Comparison of ENCODE assay signal across 17 cellular contexts in the genomic region with DNA sequence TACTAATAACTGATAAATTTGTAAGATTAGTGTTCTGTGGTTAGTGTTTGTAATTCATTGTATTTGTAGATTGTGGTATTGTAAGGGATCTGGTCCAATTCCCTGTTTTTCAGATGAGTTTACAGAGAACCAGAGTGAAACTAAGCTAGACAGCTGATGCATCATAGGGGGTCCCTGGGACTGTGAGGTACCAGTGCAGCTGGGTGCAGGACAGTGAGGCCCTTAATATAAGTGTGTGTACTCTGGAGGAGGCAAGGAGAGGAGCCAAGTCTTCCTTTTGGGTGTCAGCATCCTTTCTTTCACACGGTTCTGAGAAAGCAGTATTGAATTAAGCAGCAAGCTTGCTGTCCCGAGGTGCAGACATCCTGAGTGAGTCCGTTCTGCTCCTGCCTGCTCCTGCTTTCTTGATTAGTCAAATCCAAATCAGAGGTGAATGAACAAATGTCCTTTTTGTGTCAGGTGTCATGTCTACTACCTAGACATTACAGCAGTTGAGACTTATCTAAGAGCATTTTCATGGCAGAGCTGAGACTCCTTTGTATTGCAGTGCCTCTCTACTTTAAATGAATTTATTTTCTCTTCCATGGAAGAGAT. TPM values are rescaled to one million over a fixed set of nuclear protein-coding genes. Genes with fewer than 3 reads are reported as not detected.
DNase-seq lines count a peak whose midpoint lies in the region; FAIRE-seq and TF ChIP-seq lines count a peak whose summit lies in the region.
"Had no signal": no experiment of that assay in that cellular context is flagged by ENCODE, and none has a peak within 500 bp of the region (broad histone marks: within the 10 kb centered on the region; RNA-seq: fewer than 3 reads in every experiment).

No MANE protein-coding gene starts in this region.

- peaks cover 76% of the 10 kb centered on the region for H3K4me1 Mint-ChIP-seq in nephron
- peaks cover 25% of the 10 kb centered on the region for H3K4me1 Mint-ChIP-seq in type B pancreatic cell (ENCODE audit: unreplicated experiment)

- intact Hi-C loops in esophagus muscularis mucosa (cut with DNase I) = no loop called here

- TF ChIP-seq CTCF in nephron (IDR thresholded peaks at IDR 0.05; ENCODE audit: unreplicated experiment in 3 of 3) (no peak), type B pancreatic cell (conservative IDR thresholded peaks at IDR 0.05) (no peak), esophagus muscularis mucosa (IDR thresholded peaks at IDR 0.05) (no peak)

- FAIRE-seq in H54 (lab: Jason Lieb, UNC) = peak; percentile 76
- FAIRE-seq: K562 had no signal

- H3K9me3 ChIP-seq in esophagus muscularis mucosa = peaks cover 0 to 4% (median 0%) of the 10 kb centered on the region in 4 donors
- H3K9me3 ChIP-seq: colonic mucosa had no signal

- TF ChIP-seq EP300 in esophagus muscularis mucosa (IDR thresholded peaks at IDR 0.05) = no peak

- 40% methylated on average over 3 of the region's 3 CpGs for WGBS in esophagus muscularis mucosa

- peaks cover 98% of the 10 kb centered on the region for H3K79me2 ChIP-seq in ACC112 (ENCODE audit: control insufficient read depth, insufficient read depth, low read length, unreplicated experiment)

- peak overlapping the region; percentile 65 for H3K4me3 ChIP-seq in ACC112 (ENCODE audit: low read depth, low read length)
- peak overlapping the region in 1 of 4 donors; percentile 6 for H3K4me3 ChIP-seq in esophagus muscularis mucosa
- H3K4me3 ChIP-seq: BLaER1, colonic mucosa, K562, upper lobe of left lung had no signal

- H3K27ac ChIP-seq in ACC112 (ENCODE audit: low read depth, low read length) (peak overlapping the region; percentile 89), esophagus muscularis mucosa (replicated peaks in 1 of 4) (peak overlapping the region in 2 of 4 donors; percentile 15 to 54)
- H3K27ac ChIP-seq: BLaER1, colonic mucosa had no signal

- H3K36me3 Mint-ChIP-seq in nephron (ENCODE audit: low read depth) (peaks cover 32% of the 10 kb centered on the region), type B pancreatic cell (peaks cover 9% of the 10 kb centered on the region)

- H3K9me3 Mint-ChIP-seq in nephron (peaks cover 26% of the 10 kb centered on the region), type B pancreatic cell (peaks cover 5% of the 10 kb centered on the region)

- H2AFZ ChIP-seq in ACC112 (ENCODE audit: low read length, unreplicated experiment) = no peak overlapping the region

- peak overlapping the region; percentile 40 to 61 (median 41) for H3K27ac Mint-ChIP-seq in nephron
- no peak overlapping the region for H3K27ac Mint-ChIP-seq in type B pancreatic cell
- H3K27ac Mint-ChIP-seq: activated naive CD4-positive, alpha-beta T cell treated with anti-CD3 and anti-CD28 coated beads, Interleukin-2, amount 50 U/mL, for 72 hours had no signal

- no peak for DNase-seq in H54 (ENCODE audit: insufficient read length, low spot score)
- peak; percentile 38 for DNase-seq in astrocyte of the hippocampus (ENCODE audit: low read depth, low spot score)
- DNase-seq in activated naive CD4-positive, alpha-beta T cell (lab: John Stamatoyannopoulos, UW) = no peak
- no peak for DNase-seq in type B pancreatic cell (ENCODE audit: extremely low spot score, unreplicated experiment)
- DNase-seq in esophagus muscularis mucosa (ENCODE audit: extremely low spot score) = no peak
- DNase-seq in NCI-H2107 treated with DMSO at 0.1 percent for 48 hours (lab: John Stamatoyannopoulos, UW; ENCODE audit: unreplicated experiment) = no peak
- DNase-seq: colonic mucosa, erythroblast, NCI-H1417 treated with DMSO at 0.1 percent for 48 hours, NCI-H524 treated with DMSO at 0.1 percent for 48 hours, SIG-M5, upper lobe of left lung had no signal

- peaks cover 93% of the 10 kb centered on the region for H3K4me1 ChIP-seq in ACC112 (ENCODE audit: control insufficient read depth, insufficient read depth, low read length, unreplicated experiment)
- peaks cover 52 to 91% (median 87%) of the 10 kb centered on the region in 4 donors for H3K4me1 ChIP-seq in esophagus muscularis mucosa
- H3K4me1 ChIP-seq: colonic mucosa had no signal

- H3K4me3 Mint-ChIP-seq in nephron (no peak overlapping the region), type B pancreatic cell (no peak overlapping the region)

- no peaks in the 10 kb centered on the region for H3K27me3 ChIP-seq in ACC112 (ENCODE audit: insufficient read depth, low read length)
- no peaks in the 10 kb centered on the region for H3K27me3 ChIP-seq in esophagus muscularis mucosa
- H3K27me3 ChIP-seq: BLaER1, colonic mucosa, upper lobe of left lung had no signal

- TF ChIP-seq POLR2A in H54 (IDR thresholded peaks at IDR 0.05; ENCODE audit: low read depth, low read length) (no peak), esophagus muscularis mucosa (IDR thresholded peaks at IDR 0.05; ENCODE audit: low read depth) (no peak)

- peaks cover 2% of the 10 kb centered on the region; the same call in 1 of the 2 replicates for H3K36me3 ChIP-seq in ACC112 (ENCODE audit: insufficient read depth, low read length)
- no peaks in the 10 kb centered on the region for H3K36me3 ChIP-seq in esophagus muscularis mucosa
- H3K36me3 ChIP-seq: BLaER1, colonic mucosa, upper lobe of left lung had no signal

- H3K27me3 Mint-ChIP-seq in nephron (ENCODE audit: low read depth) = no peaks in the 10 kb centered on the region
- no peaks in the 10 kb centered on the region for H3K27me3 Mint-ChIP-seq in type B pancreatic cell

RNA-seq across cellular contexts. Expression of gene SOCS5, which starts 21.6 kb away (rescaled TPM):
- total RNA-seq in type B pancreatic cell (ENCODE audit: low replicate concordance) = 17.1 and 18.8 TPM in 2 replicates
- 10 to 100 TPM; 47.2 to 73.5 (median 59.5) TPM for total RNA-seq in esophagus muscularis mucosa
